Comparison of ENCODE assay signal across 2 cellular contexts in the genomic region with DNA sequence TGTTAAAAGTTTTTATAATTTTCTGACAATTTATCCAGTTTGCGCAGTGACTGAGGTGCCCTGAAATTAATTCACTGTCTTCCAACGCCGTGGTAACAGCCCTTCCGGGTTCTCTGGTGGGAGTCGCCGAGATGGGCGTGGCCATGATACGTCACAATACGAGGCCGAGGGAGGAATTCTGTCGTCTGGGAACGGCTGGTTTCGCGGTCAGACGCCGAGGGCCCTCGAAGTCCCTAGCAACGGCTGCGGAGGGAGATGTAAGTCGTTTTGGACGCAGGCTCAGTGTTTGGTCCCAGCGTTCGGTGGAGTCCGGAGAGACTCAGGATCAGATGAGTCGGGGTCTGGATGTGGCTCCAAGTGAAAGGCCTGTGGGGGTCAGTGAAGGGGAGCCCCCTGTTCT.
TF ChIP-seq lines count a peak whose summit lies in the region.

No MANE protein-coding gene starts in this region.

TF ChIP-seq in liver, 16 proteins besides CTCF, POLR2A, EP300 and RAD21:
- no peak for TF ChIP-seq FOXA2 (IDR thresholded peaks at IDR 0.05)
- no peak for TF ChIP-seq JUND (IDR thresholded peaks at IDR 0.05)
- no peak for TF ChIP-seq SP1 (IDR thresholded peaks at IDR 0.05)
- TF ChIP-seq TAF1 (conservative IDR thresholded peaks at IDR 0.05), result no peak
- TF ChIP-seq, protein P1, sequence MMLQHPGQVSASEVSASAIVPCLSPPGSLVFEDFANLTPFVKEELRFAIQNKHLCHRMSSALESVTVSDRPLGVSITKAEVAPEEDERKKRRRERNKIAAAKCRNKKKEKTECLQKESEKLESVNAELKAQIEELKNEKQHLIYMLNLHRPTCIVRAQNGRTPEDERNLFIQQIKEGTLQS (IDR thresholded peaks at IDR 0.05), result no peak
- no peak for TF ChIP-seq EGR1 (IDR thresholded peaks at IDR 0.05; ENCODE audit: low read depth in 2 of 2)
- TF ChIP-seq, protein P2, sequence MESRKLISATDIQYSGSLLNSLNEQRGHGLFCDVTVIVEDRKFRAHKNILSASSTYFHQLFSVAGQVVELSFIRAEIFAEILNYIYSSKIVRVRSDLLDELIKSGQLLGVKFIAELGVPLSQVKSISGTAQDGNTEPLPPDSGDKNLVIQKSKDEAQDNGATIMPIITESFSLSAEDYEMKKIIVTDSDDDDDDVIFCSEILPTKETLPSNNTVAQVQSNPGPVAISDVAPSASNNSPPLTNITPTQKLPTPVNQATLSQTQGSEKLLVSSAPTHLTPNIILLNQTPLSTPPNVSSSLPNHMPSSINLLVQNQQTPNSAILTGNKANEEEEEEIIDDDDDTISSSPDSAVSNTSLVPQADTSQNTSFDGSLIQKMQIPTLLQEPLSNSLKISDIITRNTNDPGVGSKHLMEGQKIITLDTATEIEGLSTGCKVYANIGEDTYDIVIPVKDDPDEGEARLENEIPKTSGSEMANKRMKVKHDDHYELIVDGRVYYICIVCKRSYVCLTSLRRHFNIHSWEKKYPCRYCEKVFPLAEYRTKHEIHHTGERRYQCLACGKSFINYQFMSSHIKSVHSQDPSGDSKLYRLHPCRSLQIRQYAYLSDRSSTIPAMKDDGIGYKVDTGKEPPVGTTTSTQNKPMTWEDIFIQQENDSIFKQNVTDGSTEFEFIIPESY (IDR thresholded peaks at IDR 0.05), result no peak
- no peak for TF ChIP-seq HNF4A (conservative IDR thresholded peaks at IDR 0.05)
- TF ChIP-seq NR2F2 (IDR thresholded peaks at IDR 0.05), result no peak
- TF ChIP-seq RXRA (IDR thresholded peaks at IDR 0.05), result no peak
- TF ChIP-seq, protein P3, sequence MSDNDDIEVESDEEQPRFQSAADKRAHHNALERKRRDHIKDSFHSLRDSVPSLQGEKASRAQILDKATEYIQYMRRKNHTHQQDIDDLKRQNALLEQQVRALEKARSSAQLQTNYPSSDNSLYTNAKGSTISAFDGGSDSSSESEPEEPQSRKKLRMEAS (IDR thresholded peaks at IDR 0.05), result no peak
- no peak for TF ChIP-seq HNF4G (IDR thresholded peaks at IDR 0.05)
- TF ChIP-seq YY1 (IDR thresholded peaks at IDR 0.05), result no peak
- no peak for TF ChIP-seq GABPA (IDR thresholded peaks at IDR 0.05 in 1 of 2, conservative IDR thresholded peaks at IDR 0.05 in 1 of 2)
- TF ChIP-seq, protein P4, sequence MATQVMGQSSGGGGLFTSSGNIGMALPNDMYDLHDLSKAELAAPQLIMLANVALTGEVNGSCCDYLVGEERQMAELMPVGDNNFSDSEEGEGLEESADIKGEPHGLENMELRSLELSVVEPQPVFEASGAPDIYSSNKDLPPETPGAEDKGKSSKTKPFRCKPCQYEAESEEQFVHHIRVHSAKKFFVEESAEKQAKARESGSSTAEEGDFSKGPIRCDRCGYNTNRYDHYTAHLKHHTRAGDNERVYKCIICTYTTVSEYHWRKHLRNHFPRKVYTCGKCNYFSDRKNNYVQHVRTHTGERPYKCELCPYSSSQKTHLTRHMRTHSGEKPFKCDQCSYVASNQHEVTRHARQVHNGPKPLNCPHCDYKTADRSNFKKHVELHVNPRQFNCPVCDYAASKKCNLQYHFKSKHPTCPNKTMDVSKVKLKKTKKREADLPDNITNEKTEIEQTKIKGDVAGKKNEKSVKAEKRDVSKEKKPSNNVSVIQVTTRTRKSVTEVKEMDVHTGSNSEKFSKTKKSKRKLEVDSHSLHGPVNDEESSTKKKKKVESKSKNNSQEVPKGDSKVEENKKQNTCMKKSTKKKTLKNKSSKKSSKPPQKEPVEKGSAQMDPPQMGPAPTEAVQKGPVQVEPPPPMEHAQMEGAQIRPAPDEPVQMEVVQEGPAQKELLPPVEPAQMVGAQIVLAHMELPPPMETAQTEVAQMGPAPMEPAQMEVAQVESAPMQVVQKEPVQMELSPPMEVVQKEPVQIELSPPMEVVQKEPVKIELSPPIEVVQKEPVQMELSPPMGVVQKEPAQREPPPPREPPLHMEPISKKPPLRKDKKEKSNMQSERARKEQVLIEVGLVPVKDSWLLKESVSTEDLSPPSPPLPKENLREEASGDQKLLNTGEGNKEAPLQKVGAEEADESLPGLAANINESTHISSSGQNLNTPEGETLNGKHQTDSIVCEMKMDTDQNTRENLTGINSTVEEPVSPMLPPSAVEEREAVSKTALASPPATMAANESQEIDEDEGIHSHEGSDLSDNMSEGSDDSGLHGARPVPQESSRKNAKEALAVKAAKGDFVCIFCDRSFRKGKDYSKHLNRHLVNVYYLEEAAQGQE (IDR thresholded peaks at IDR 0.05), result no peak

TF ChIP-seq in HepG2, 621 proteins besides CTCF, POLR2A, EP300 and RAD21:
- TF ChIP-seq TEAD3 (CRISPR knock-in tag; optimal IDR thresholded peaks at IDR 0.05; ENCODE audit: borderline replicate concordance) (no peak), POLR2G (IDR thresholded peaks at IDR 0.05; ENCODE audit: low read depth, low read length) (no peak), ONECUT2 (CRISPR knock-in tag; IDR thresholded peaks at IDR 0.05) (no peak), TARDBP (CRISPR knock-in tag; IDR thresholded peaks at IDR 0.05) (no peak), ZNF746 (CRISPR knock-in tag; IDR thresholded peaks at IDR 0.05) (no peak), ZNF33A (CRISPR knock-in tag; IDR thresholded peaks at IDR 0.05; ENCODE audit: borderline replicate concordance) (no peak), FOXC1 (CRISPR knock-in tag; IDR thresholded peaks at IDR 0.05; ENCODE audit: borderline replicate concordance) (no peak), NFKBIZ (CRISPR knock-in tag; IDR thresholded peaks at IDR 0.05) (no peak), KLF11 (CRISPR knock-in tag; IDR thresholded peaks at IDR 0.05) (no peak), ZNF510 (CRISPR knock-in tag; IDR thresholded peaks at IDR 0.05; ENCODE audit: low read depth) (no peak), HCFC1 (IDR thresholded peaks at IDR 0.05; ENCODE audit: low read depth, low read length) (no peak), ZSCAN9 (CRISPR knock-in tag; IDR thresholded peaks at IDR 0.05; ENCODE audit: borderline replicate concordance) (no peak), TAF15 (IDR thresholded peaks at IDR 0.05; ENCODE audit: low read depth, low read length, poor library complexity, severe bottlenecking) (no peak)
- TF ChIP-seq, protein P5, sequence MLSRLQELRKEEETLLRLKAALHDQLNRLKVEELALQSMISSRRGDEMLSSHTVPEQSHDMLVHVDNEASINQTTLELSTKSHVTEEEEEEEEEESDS (CRISPR knock-in tag; IDR thresholded peaks at IDR 0.05; ENCODE audit: borderline replicate concordance), result no peak
- TF ChIP-seq, protein P6, sequence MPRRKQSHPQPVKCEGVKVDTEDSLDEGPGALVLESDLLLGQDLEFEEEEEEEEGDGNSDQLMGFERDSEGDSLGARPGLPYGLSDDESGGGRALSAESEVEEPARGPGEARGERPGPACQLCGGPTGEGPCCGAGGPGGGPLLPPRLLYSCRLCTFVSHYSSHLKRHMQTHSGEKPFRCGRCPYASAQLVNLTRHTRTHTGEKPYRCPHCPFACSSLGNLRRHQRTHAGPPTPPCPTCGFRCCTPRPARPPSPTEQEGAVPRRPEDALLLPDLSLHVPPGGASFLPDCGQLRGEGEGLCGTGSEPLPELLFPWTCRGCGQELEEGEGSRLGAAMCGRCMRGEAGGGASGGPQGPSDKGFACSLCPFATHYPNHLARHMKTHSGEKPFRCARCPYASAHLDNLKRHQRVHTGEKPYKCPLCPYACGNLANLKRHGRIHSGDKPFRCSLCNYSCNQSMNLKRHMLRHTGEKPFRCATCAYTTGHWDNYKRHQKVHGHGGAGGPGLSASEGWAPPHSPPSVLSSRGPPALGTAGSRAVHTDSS (CRISPR knock-in tag; conservative IDR thresholded peaks at IDR 0.05), result no peak
- TF ChIP-seq, protein P7, sequence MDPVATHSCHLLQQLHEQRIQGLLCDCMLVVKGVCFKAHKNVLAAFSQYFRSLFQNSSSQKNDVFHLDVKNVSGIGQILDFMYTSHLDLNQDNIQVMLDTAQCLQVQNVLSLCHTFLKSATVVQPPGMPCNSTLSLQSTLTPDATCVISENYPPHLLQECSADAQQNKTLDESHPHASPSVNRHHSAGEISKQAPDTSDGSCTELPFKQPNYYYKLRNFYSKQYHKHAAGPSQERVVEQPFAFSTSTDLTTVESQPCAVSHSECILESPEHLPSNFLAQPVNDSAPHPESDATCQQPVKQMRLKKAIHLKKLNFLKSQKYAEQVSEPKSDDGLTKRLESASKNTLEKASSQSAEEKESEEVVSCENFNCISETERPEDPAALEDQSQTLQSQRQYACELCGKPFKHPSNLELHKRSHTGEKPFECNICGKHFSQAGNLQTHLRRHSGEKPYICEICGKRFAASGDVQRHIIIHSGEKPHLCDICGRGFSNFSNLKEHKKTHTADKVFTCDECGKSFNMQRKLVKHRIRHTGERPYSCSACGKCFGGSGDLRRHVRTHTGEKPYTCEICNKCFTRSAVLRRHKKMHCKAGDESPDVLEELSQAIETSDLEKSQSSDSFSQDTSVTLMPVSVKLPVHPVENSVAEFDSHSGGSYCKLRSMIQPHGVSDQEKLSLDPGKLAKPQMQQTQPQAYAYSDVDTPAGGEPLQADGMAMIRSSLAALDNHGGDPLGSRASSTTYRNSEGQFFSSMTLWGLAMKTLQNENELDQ (CRISPR knock-in tag; IDR thresholded peaks at IDR 0.05; ENCODE audit: borderline replicate concordance), result no peak
- TF ChIP-seq, protein P8, sequence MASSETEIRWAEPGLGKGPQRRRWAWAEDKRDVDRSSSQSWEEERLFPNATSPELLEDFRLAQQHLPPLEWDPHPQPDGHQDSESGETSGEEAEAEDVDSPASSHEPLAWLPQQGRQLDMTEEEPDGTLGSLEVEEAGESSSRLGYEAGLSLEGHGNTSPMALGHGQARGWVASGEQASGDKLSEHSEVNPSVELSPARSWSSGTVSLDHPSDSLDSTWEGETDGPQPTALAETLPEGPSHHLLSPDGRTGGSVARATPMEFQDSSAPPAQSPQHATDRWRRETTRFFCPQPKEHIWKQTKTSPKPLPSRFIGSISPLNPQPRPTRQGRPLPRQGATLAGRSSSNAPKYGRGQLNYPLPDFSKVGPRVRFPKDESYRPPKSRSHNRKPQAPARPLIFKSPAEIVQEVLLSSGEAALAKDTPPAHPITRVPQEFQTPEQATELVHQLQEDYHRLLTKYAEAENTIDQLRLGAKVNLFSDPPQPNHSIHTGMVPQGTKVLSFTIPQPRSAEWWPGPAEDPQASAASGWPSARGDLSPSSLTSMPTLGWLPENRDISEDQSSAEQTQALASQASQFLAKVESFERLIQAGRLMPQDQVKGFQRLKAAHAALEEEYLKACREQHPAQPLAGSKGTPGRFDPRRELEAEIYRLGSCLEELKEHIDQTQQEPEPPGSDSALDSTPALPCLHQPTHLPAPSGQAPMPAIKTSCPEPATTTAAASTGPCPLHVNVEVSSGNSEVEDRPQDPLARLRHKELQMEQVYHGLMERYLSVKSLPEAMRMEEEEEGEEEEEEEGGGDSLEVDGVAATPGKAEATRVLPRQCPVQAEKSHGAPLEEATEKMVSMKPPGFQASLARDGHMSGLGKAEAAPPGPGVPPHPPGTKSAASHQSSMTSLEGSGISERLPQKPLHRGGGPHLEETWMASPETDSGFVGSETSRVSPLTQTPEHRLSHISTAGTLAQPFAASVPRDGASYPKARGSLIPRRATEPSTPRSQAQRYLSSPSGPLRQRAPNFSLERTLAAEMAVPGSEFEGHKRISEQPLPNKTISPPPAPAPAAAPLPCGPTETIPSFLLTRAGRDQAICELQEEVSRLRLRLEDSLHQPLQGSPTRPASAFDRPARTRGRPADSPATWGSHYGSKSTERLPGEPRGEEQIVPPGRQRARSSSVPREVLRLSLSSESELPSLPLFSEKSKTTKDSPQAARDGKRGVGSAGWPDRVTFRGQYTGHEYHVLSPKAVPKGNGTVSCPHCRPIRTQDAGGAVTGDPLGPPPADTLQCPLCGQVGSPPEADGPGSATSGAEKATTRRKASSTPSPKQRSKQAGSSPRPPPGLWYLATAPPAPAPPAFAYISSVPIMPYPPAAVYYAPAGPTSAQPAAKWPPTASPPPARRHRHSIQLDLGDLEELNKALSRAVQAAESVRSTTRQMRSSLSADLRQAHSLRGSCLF (CRISPR knock-in tag; IDR thresholded peaks at IDR 0.05; ENCODE audit: borderline replicate concordance), result no peak
- TF ChIP-seq, protein P9, sequence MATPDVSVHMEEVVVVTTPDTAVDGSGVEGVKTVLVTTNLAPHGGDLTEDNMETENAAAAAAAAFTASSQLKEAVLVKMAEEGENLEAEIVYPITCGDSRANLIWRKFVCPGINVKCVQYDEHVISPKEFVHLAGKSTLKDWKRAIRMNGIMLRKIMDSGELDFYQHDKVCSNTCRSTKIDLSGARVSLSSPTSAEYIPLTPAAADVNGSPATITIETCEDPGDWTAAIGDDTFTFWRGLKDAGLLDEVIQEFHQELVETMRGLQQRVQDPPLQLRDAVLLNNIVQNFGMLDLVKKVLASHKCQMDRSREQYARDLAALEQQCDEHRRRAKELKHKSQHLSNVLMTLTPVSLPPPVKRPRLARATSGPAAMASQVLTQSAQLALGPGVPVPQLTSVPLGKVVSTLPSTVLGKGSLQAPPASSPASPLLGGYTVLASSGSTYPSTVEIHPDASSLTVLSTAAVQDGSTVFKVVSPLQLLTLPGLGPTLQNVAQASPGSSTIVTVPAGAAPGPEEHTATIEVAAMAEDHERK (CRISPR knock-in tag; IDR thresholded peaks at IDR 0.05; ENCODE audit: low read depth), result no peak
